In the genomic region with DNA sequence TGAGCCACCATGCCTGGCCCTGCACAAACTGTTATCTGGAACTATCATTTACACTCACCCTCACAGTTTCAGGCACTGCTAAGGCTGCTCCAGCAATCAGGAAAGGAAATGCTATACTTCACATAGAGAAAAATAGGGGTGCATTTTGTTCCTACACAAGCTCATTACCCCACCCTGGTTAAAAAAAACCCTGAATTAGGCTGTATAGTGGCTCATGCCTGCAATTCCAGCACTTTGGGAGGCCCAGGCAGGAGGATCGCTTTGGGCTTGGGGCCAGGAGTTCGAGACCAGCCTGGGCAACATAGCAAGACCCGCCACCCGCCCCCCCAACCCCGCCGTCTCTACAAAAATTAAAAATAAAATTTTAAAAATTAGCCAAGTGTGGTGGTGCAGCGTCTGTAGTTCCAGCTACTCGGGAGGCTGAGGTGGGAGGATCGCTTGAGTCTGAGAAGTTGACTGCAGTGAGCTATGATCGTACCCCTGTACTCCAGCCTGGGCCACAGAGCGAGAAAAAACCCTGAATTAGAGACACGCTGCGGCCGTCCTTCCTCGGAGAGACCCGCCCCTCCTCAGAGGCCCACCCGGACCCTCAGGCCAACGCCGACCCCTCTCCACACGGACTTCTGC, we compare ENCODE assay signal across 1 cellular context.
TF ChIP-seq lines count a peak whose summit lies in the region.

No MANE protein-coding gene starts in this region.

TF ChIP-seq in SK-N-SH, 30 proteins besides CTCF, POLR2A, EP300 and RAD21 (continued from another document):
- TF ChIP-seq, protein P1, sequence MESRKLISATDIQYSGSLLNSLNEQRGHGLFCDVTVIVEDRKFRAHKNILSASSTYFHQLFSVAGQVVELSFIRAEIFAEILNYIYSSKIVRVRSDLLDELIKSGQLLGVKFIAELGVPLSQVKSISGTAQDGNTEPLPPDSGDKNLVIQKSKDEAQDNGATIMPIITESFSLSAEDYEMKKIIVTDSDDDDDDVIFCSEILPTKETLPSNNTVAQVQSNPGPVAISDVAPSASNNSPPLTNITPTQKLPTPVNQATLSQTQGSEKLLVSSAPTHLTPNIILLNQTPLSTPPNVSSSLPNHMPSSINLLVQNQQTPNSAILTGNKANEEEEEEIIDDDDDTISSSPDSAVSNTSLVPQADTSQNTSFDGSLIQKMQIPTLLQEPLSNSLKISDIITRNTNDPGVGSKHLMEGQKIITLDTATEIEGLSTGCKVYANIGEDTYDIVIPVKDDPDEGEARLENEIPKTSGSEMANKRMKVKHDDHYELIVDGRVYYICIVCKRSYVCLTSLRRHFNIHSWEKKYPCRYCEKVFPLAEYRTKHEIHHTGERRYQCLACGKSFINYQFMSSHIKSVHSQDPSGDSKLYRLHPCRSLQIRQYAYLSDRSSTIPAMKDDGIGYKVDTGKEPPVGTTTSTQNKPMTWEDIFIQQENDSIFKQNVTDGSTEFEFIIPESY (IDR thresholded peaks at IDR 0.05; ENCODE audit: borderline replicate concordance, low read depth): peak; percentile 7; the same call in 1 of the 2 replicates
